ENCODE assay signal across 10 cellular contexts in the genomic region with DNA sequence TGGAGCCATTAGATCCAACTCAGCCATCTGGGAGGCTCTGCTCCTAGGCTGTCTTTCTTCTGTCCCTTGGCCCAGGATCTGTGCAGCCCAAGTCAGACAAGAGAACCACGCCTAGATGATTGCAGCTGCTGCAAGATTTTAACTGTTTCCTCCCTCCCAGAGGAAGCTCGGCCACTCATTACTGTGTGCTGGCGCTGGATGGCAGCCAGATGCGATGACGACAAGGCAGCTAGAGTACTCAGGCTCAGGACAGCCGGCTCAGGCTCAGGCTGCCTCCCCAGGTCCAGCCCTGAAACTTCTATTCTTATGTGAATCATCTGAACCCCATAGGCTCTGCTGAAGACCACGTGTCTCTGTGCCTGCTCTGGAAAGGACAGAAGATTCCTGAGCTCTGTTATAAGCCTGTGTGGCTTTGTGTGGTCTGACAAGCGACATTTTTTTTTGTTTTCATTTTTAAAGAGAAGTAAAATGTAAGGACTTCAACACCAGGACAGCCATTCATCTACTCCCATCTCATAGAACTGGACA. TPM values are rescaled to one million over a fixed set of nuclear protein-coding genes. Genes with fewer than 3 reads are reported as not detected.
A peak's percentile ranks its signal among the peaks of the same experiment; 100 is the strongest.
DNase-seq lines count a peak whose midpoint lies in the region; ATAC-seq and FAIRE-seq lines count a peak whose summit lies in the region.
"Had no signal": no experiment of that assay in that cellular context is flagged by ENCODE, and none has a peak within 500 bp of the region (broad histone marks: within the 10 kb centered on the region; RNA-seq: fewer than 3 reads in every experiment).

No MANE protein-coding gene starts in this region.

- peak overlapping the region; percentile 57 to 92 (median 88) for H3K9ac ChIP-seq in subcutaneous abdominal adipose tissue (ENCODE audit: low read length in 5 of 5)

- DNase-seq in NCI-H1417 (lab: John Stamatoyannopoulos, UW) (peak; percentile 26 to 73 (median 61)), NCI-H1417 treated with DMSO at 0.1 percent for 48 hours (lab: John Stamatoyannopoulos, UW) (no peak), NCI-H1436 treated with DMSO at 0.1 percent for 48 hours (lab: John Stamatoyannopoulos, UW) (peak; percentile 22), mesenteric fat pad (ENCODE audit: low spot score) (peak; percentile 95)
- DNase-seq in T-helper 2 cell treated with Interferon-gamma antibody and Interleukin-4, amounts not matched to agents 5 μg/mL and 100 μg/mL, for 36 hours (ENCODE audit: low spot score) = peak; percentile 38
- DNase-seq: naive B cell had no signal

- peak; percentile 93 for FAIRE-seq in endometrium (lab: Jason Lieb, UNC)
- FAIRE-seq: A204.1 had no signal

- peak overlapping the region; percentile 93 for H3K27ac ChIP-seq in subcutaneous abdominal adipose tissue (ENCODE audit: low read depth, low read length)

- H3K27me3 ChIP-seq in subcutaneous abdominal adipose tissue (ENCODE audit: control insufficient read depth in 5 of 5, insufficient read depth in 4 of 5, low read length in 5 of 5) = no peaks in the 10 kb centered on the region

- peaks cover 17% of the 10 kb centered on the region for H3K4me1 Mint-ChIP-seq in T-helper 2 cell treated with Interferon-gamma antibody and Interleukin-4, amounts not matched to agents 5 μg/mL and 100 μg/mL, for 36 hours (ENCODE audit: low read depth)

- no peaks in the 10 kb centered on the region for H3K27me3 Mint-ChIP-seq in T-helper 2 cell treated with Interferon-gamma antibody and Interleukin-4, amounts not matched to agents 5 μg/mL and 100 μg/mL, for 36 hours (ENCODE audit: low read depth)
- H3K27me3 Mint-ChIP-seq: naive B cell had no signal

- H3K4me3 ChIP-seq in subcutaneous abdominal adipose tissue (ENCODE audit: low read depth in 1 of 5, low read length in 5 of 5) = peak overlapping the region; percentile 73 to 97 (median 90)

- no peaks in the 10 kb centered on the region for H3K9me3 ChIP-seq in subcutaneous abdominal adipose tissue (ENCODE audit: control insufficient read depth in 5 of 5, low read length in 5 of 5)

- peaks cover 7 to 33% (median 33%) of the 10 kb centered on the region in 5 donors for H3K4me1 ChIP-seq in subcutaneous abdominal adipose tissue (ENCODE audit: control insufficient read depth in 5 of 5, insufficient read depth in 5 of 5, low read length in 5 of 5)

- H3K4me3 Mint-ChIP-seq in T-helper 2 cell treated with Interferon-gamma antibody and Interleukin-4, amounts not matched to agents 5 μg/mL and 100 μg/mL, for 36 hours = peak overlapping the region; percentile 72

- H3K9me3 Mint-ChIP-seq in T-helper 2 cell treated with Interferon-gamma antibody and Interleukin-4, amounts not matched to agents 5 μg/mL and 100 μg/mL, for 36 hours = no peaks in the 10 kb centered on the region
- H3K9me3 Mint-ChIP-seq: naive B cell had no signal

- ATAC-seq in HG02623 (IDR thresholded peaks at IDR 0.05; ENCODE audit: unreplicated experiment) = peak; percentile 72

- no peaks in the 10 kb centered on the region for H3K36me3 ChIP-seq in subcutaneous abdominal adipose tissue (ENCODE audit: control insufficient read depth in 5 of 5, insufficient read depth in 5 of 5, low read length in 5 of 5)

- H3K36me3 Mint-ChIP-seq in T-helper 2 cell treated with Interferon-gamma antibody and Interleukin-4, amounts not matched to agents 5 μg/mL and 100 μg/mL, for 36 hours (ENCODE audit: low read depth) = peaks cover 4% of the 10 kb centered on the region

- H3K27ac Mint-ChIP-seq in T-helper 2 cell treated with Interferon-gamma antibody and Interleukin-4, amounts not matched to agents 5 μg/mL and 100 μg/mL, for 36 hours = peak overlapping the region; percentile 73

RNA-seq across cellular contexts. Expression of a gene that starts 32.1 kb away (rescaled TPM):
- total RNA-seq in mesenteric fat pad = 4.4 TPM

RNA-seq across cellular contexts. Expression of a gene that starts 32.5 kb away (rescaled TPM):
- total RNA-seq in mesenteric fat pad = 37.1 TPM

RNA-seq across cellular contexts. Expression of a gene that starts 47.9 kb away (rescaled TPM):
- total RNA-seq in mesenteric fat pad = 9.4 TPM
